Comparison of ENCODE assay signal across 15 cellular contexts in genomic region chrX:7074908-7075204, GRCh38.
"Had no signal": no experiment of that assay in that cellular context is flagged by ENCODE, and none has a peak within 500 bp of the region (broad histone marks: within the 10 kb centered on the region; RNA-seq: fewer than 3 reads in every experiment).

No MANE protein-coding gene starts in this region.

- H3K27me3 ChIP-seq: gastrocnemius medialis, heart right ventricle, tibial artery had no signal

- H3K4me3 ChIP-seq: gastrocnemius medialis, heart right ventricle, SK-N-MC, tibial artery had no signal

- H3K9me3 ChIP-seq: gastrocnemius medialis, heart right ventricle, tibial artery had no signal

- H3K4me3 Mint-ChIP-seq: activated naive CD8-positive, alpha-beta T cell treated with anti-CD3 and anti-CD28 coated beads, Interleukin-2, amount 10 ng/mL, durations not matched to agents 7 days and 5 days; endodermal cell; nephron progenitor cell; stimulated activated effector memory CD8-positive, alpha-beta T cell treated with anti-CD3 and anti-CD28 coated beads, Interleukin-12 subunit alpha, Interleukin-12 subunit beta, amount 100 ng/mL, for 72 hours had no signal

- ATAC-seq: gastrocnemius medialis; heart right ventricle; stimulated activated effector memory CD8-positive, alpha-beta T cell treated with anti-CD3 and anti-CD28 coated beads, Interleukin-12 subunit alpha, Interleukin-12 subunit beta, amount 100 ng/mL, for 72 hours had no signal

- DNase-seq: activated CD4-positive, alpha-beta T cell treated with anti-CD3 and anti-CD28 coated beads, Interleukin-2, amount 50 U/mL, for 4 hours; activated CD4-positive, CD25-positive, alpha-beta regulatory T cell treated with anti-CD3 and anti-CD28 coated beads, Interleukin-2, amount 50 U/mL, for 72 hours; activated naive CD4-positive, alpha-beta T cell; activated naive CD8-positive, alpha-beta T cell treated with anti-CD3 and anti-CD28 coated beads, Interleukin-2, amount 10 ng/mL, durations not matched to agents 7 days and 5 days; activated T-cell treated with anti-CD3 and anti-CD28 coated beads for 4 hours; cerebellar nuclear complex; endodermal cell; gastrocnemius medialis; heart right ventricle; nephron progenitor cell; T-cell; T-helper 9 cell; tibial artery had no signal

- H3K9me3 Mint-ChIP-seq: activated naive CD8-positive, alpha-beta T cell treated with anti-CD3 and anti-CD28 coated beads, Interleukin-2, amount 10 ng/mL, durations not matched to agents 7 days and 5 days; endodermal cell; nephron progenitor cell; stimulated activated effector memory CD8-positive, alpha-beta T cell treated with anti-CD3 and anti-CD28 coated beads, Interleukin-12 subunit alpha, Interleukin-12 subunit beta, amount 100 ng/mL, for 72 hours; T-cell had no signal

- H3K27ac ChIP-seq: gastrocnemius medialis, heart right ventricle, SK-N-MC, tibial artery had no signal

- H3K4me1 ChIP-seq: gastrocnemius medialis, heart right ventricle, tibial artery had no signal

- H3K27me3 Mint-ChIP-seq: activated naive CD8-positive, alpha-beta T cell treated with anti-CD3 and anti-CD28 coated beads, Interleukin-2, amount 10 ng/mL, durations not matched to agents 7 days and 5 days; T-cell had no signal

- H3K36me3 ChIP-seq: gastrocnemius medialis had no signal

- H3K27ac Mint-ChIP-seq: endodermal cell; nephron progenitor cell; stimulated activated effector memory CD8-positive, alpha-beta T cell treated with anti-CD3 and anti-CD28 coated beads, Interleukin-12 subunit alpha, Interleukin-12 subunit beta, amount 100 ng/mL, for 72 hours; T-cell had no signal

- H3K4me1 Mint-ChIP-seq: nephron progenitor cell had no signal
